Comparison of ENCODE assay signal across 8 cellular contexts in the genomic region with DNA sequence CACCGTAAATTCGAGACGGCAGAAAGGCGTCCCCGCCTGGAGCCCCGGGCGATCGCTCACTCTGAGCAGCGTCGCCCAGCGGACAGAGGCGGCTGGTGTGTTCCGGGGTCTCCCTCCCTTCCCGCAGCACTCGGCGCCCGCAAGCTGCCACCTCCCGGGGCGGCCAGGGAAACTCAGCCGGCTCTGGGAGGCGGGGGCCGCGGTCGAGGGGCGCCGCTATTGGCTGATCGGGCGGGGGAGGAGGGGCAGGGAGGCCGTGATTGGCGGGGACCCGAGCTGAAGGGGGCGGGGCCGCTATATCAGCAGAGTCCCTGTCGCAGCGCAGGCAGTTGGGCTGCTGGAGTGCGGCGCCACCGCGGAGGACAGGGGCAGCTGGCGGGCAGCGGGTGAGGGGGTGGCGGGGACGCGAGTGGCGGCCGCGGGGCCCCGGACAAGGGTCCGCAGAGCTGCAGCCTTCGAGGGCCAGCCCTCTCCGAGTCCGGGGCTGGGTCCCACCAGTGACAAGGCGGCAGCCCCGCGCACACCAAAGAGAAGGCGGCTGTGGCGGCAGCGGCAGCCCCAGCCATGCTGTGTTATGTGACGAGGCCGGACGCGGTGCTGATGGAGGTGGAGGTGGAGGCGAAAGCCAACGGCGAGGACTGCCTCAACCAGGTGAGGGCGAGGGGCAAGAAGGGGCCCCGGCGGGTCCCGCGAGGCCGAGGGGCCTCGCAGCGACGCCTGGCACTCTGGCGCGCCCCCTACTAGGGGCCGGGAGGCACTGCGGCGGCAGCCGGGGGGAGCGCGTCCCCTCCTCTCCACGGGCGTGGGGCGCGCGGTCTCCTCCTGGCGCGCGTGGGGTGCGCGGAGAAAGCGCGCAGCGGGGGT. TPM values are rescaled to one million over a fixed set of nuclear protein-coding genes. Genes with fewer than 3 reads are reported as not detected.
DNase-seq lines count a peak whose midpoint lies in the region; ATAC-seq and TF ChIP-seq lines count a peak whose summit lies in the region.

A gene (plus strand): TSS at position 328 of the 864 bp plus-strand sequence. CDS start 237 bp downstream, at position 565.

- H3K27me3 Mint-ChIP-seq in CD8-positive, alpha-beta T cell (ENCODE audit: low read depth), result no peaks in the 10 kb centered on the region

- intact Hi-C loops in CD8-positive, alpha-beta T cell (cut with DNase I, micrococcal nuclease), result loop anchor here (1.0 to 10.0 kb wide), 14 partner anchors 8 to 1576 kb away; a partner anchor contains a TSS
- intact Hi-C loops in right lobe of liver (cut with DNase I), result loop anchor here in 1 of 2 donors (10.0 kb wide), 1 partner anchor 434 kb away; no protein-coding TSS in a partner anchor

- H3K4me1 ChIP-seq in CD8-positive, alpha-beta T cell (ENCODE audit: insufficient read depth, low read length), result peaks cover 29% of the 10 kb centered on the region
- peaks cover 0 to 14% (median 0%) of the 10 kb centered on the region in 4 donors for H3K4me1 ChIP-seq in right lobe of liver

- peak; percentile 61 for TF ChIP-seq CTCF in CD8-positive, alpha-beta T cell (IDR thresholded peaks at IDR 0.05)
- TF ChIP-seq CTCF in right lobe of liver (IDR thresholded peaks at IDR 0.05), result peak; percentile 52 to 64 (median 59)

- H3K4me3 ChIP-seq in CD8-positive, alpha-beta T cell (ENCODE audit: low read depth, low read length), result peak within 1 kb of the TSS; percentile 75
- H3K4me3 ChIP-seq in right lobe of liver, result peak within 1 kb of the TSS; percentile 84 to 99 (median 97)

- H3K9me3 Mint-ChIP-seq in CD8-positive, alpha-beta T cell, result no peaks in the 10 kb centered on the region

- TF ChIP-seq POLR2A in right lobe of liver (IDR thresholded peaks at IDR 0.05), result peak; percentile 100

- ATAC-seq in CD8-positive, alpha-beta T cell, result peak; percentile 81
- ATAC-seq in GM19452 (IDR thresholded peaks at IDR 0.05; ENCODE audit: unreplicated experiment) (peak; percentile 73), right lobe of liver (peak; percentile 93 to 97 (median 96))

- no peaks in the 10 kb centered on the region for H3K27me3 ChIP-seq in CD8-positive, alpha-beta T cell (ENCODE audit: insufficient read depth, low read length)
- H3K27me3 ChIP-seq in right lobe of liver, result no peaks in the 10 kb centered on the region

- POLR2A ChIA-PET in CD8-positive, alpha-beta T cell (lab: Charles Lee), result interaction anchor here (0.6 to 4.9 kb wide), 11 partner anchors 8 to 438 kb away, joined by 3 to 54 read pairs (median 5); no protein-coding TSS in a partner anchor

- H3K27ac ChIP-seq in CD8-positive, alpha-beta T cell (ENCODE audit: low read depth, low read length), result peak within 1 kb of the TSS; percentile 94
- H3K27ac ChIP-seq in right lobe of liver, result peak within 1 kb of the TSS; percentile 84 to 98 (median 91)

- peaks cover 41% of the 10 kb centered on the region for H3K36me3 Mint-ChIP-seq in CD8-positive, alpha-beta T cell

- peak within 1 kb of the TSS; percentile 96 for H3K27ac Mint-ChIP-seq in CD8-positive, alpha-beta T cell

- WGBS in right lobe of liver (ENCODE audit: insufficient coverage, low coverage, low lambda C conversion rate, missing lambda C conversion rate), result 0% methylated on average over 25 of the region's 95 CpGs

- peak within 1 kb of the TSS; percentile 96 for H3K4me3 Mint-ChIP-seq in CD8-positive, alpha-beta T cell

- no peaks in the 10 kb centered on the region for H3K9me3 ChIP-seq in CD8-positive, alpha-beta T cell (ENCODE audit: low read length)
- no peaks in the 10 kb centered on the region for H3K9me3 ChIP-seq in right lobe of liver

- DNase-seq in CD8-positive, alpha-beta T cell, result peak; percentile 96 to 99 (median 97)
- DNase-seq in HK-2 (ENCODE audit: unreplicated experiment) (peak; percentile 96), NCI-H82 (lab: John Stamatoyannopoulos, UW) (peak; percentile 98), dermis microvascular lymphatic vessel endothelial cell (ENCODE audit: low read depth in 2 of 2) (peak; percentile 71 to 96), right lobe of liver (peak; percentile 98 to 99 (median 99))
- DNase-seq in activated CD4-positive, alpha-beta T cell treated with anti-CD3 and anti-CD28 coated beads, Interleukin-2, amount 50 U/mL, for 48 hours, result peak; percentile 97
- DNase-seq in stimulated activated CD4-positive, alpha-beta T cell treated with anti-CD3 and anti-CD28 coated beads, Interleukin-4, amount 100 ng/mL, for 24 hours, result peak; percentile 97

- peaks cover 2% of the 10 kb centered on the region for H3K36me3 ChIP-seq in CD8-positive, alpha-beta T cell (ENCODE audit: insufficient read depth, low read length)
- no peaks in the 10 kb centered on the region for H3K36me3 ChIP-seq in right lobe of liver

- H3K4me1 Mint-ChIP-seq in CD8-positive, alpha-beta T cell (ENCODE audit: low read depth), result peaks cover 33% of the 10 kb centered on the region

- CTCF ChIA-PET in CD8-positive, alpha-beta T cell (lab: Charles Lee), result interaction anchor here (0.7 to 5.0 kb wide), 17 partner anchors 8 to 470 kb away, joined by 3 to 25 read pairs (median 4); no protein-coding TSS in a partner anchor

RNA-seq across cellular contexts. Expression of the gene that starts here (rescaled TPM):
- 100 to 1,000 TPM; 225 to 231 TPM for total RNA-seq in CD8-positive, alpha-beta T cell
- 20.2 and 41.8 TPM in 2 replicates for total RNA-seq in dermis microvascular lymphatic vessel endothelial cell
- 1 to 10 TPM; 2.0 to 5.3 (median 2.8) TPM for total RNA-seq in right lobe of liver

Comparison
In these comparisons a context has a peak if more than half of its experiments do, and no peak if none do; other contexts are left out.
1. Peak in every context shown above with its lines: DNase-seq, ATAC-seq, H3K4me3 ChIP-seq and H3K27ac ChIP-seq.